In the genomic region with DNA sequence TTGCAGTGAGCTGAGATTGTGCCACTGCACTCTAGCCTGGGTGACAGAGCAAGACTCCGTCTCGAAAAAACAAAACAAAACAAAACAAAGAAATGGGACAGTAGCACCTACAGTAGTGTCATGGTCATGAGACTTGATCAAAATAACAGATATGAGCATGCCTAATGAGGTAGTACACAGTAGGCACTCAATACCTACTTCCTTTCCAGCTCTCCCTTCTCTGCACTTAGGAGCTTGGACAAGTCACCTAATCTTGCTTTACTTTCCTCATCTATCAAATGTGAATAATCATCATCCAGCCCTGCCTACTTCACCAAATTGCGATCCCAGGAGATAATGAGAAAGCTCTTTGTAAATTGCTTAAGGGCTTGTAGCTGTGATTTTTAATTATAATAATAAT, we compare ENCODE assay signal across 21 cellular contexts. TPM values are rescaled to one million over a fixed set of nuclear protein-coding genes. Genes with fewer than 3 reads are reported as not detected.
DNase-seq lines count a peak whose midpoint lies in the region; ATAC-seq and TF ChIP-seq lines count a peak whose summit lies in the region.
"Had no signal": no experiment of that assay in that cellular context is flagged by ENCODE, and none has a peak within 500 bp of the region (broad histone marks: within the 10 kb centered on the region; RNA-seq: fewer than 3 reads in every experiment).

No MANE protein-coding gene starts in this region.

- TF ChIP-seq CTCF in RWPE2 (IDR thresholded peaks at IDR 0.05; ENCODE audit: poor library complexity, severe bottlenecking) (no peak), stomach (IDR thresholded peaks at IDR 0.05) (no peak)

- H3K4me1 ChIP-seq in BLaER1 treated with 17β-estradiol and CSF1 and Interleukin-3, amounts not matched to agents 10 nM and 100 nM = peaks cover 78 to 95% (median 84%) of the 10 kb centered on the region in 10 experiments
- H3K4me1 ChIP-seq in Karpas-422 (ENCODE audit: low read length) (peaks cover 62% of the 10 kb centered on the region), RWPE2 (ENCODE audit: insufficient read depth, poor library complexity, severe bottlenecking) (peaks cover 20% of the 10 kb centered on the region), stomach (peaks cover 58 to 87% (median 80%) of the 10 kb centered on the region in 4 donors)

- TF ChIP-seq POLR2A in stomach (IDR thresholded peaks at IDR 0.05) = no peak

- H3K9me2 ChIP-seq in Karpas-422 (replicated peaks; ENCODE audit: insufficient read depth, low read length) = no peaks in the 10 kb centered on the region

- intact Hi-C loops in stomach (cut with DNase I; ENCODE audit: low total_unique reads) = no loop called here

- no peak for TF ChIP-seq EP300 in stomach (IDR thresholded peaks at IDR 0.05)

- H3K9ac ChIP-seq in BLaER1 treated with 17β-estradiol and CSF1 and Interleukin-3, amounts not matched to agents 10 nM and 100 nM = peak overlapping the region in 9 of 11 experiments; percentile 46 to 80 (median 67); a peak in 16 of 22 replicates
- H3K9ac ChIP-seq in Karpas-422 (ENCODE audit: low read length) = no peak overlapping the region

- peak overlapping the region; percentile 73 to 96 (median 85) for H3K4me2 ChIP-seq in BLaER1 treated with 17β-estradiol and CSF1 and Interleukin-3, amounts not matched to agents 10 nM and 100 nM
- peak overlapping the region; percentile 64 for H3K4me2 ChIP-seq in Karpas-422 (ENCODE audit: low read depth, low read length, poor library complexity, severe bottlenecking)
- H3K4me2 ChIP-seq: A549 had no signal

- H4K20me1 ChIP-seq in BLaER1 treated with 17β-estradiol and CSF1 and Interleukin-3, amounts not matched to agents 10 nM and 100 nM = no peaks in the 10 kb centered on the region
- H4K20me1 ChIP-seq in Karpas-422 (ENCODE audit: insufficient read depth, low read depth, low read length) = no peaks in the 10 kb centered on the region

- DNase-seq in Karpas-422 (no peak), RWPE2 (ENCODE audit: low spot score) (no peak), stomach (no peak), A172 (ENCODE audit: low spot score) (no peak)
- DNase-seq: BE2C; Calu3; CD4-positive, alpha-beta memory T cell; DMS153; NCI-H1092 treated with DMSO at 0.1 percent for 48 hours; NCI-H2029 treated with DMSO at 0.1 percent for 48 hours; NCI-H345; NCI-H524; PC-3; SHP77 treated with DMSO at 0.1 percent for 48 hours had no signal

- ATAC-seq in RWPE2 (ENCODE audit: low read depth) (no peak), HG03354 (IDR thresholded peaks at IDR 0.05; ENCODE audit: poor library complexity, severe bottlenecking, unreplicated experiment) (no peak), HG03135 (IDR thresholded peaks at IDR 0.05; ENCODE audit: unreplicated experiment) (no peak)
- ATAC-seq: A549, HCT116, PC-3 had no signal

- 76 to 84% (median 79%) methylated on average over 3 of the region's 3 CpGs for WGBS in stomach, 5 donors

- no peak overlapping the region for H2AFZ ChIP-seq in Karpas-422 (ENCODE audit: low read length)

- H3K27ac ChIP-seq in BLaER1 treated with 17β-estradiol and CSF1 and Interleukin-3, amounts not matched to agents 10 nM and 100 nM = peak overlapping the region; percentile 53 to 99 (median 95); a peak in 21 of 22 replicates
- H3K27ac ChIP-seq in Karpas-422 (ENCODE audit: low read length) (peak overlapping the region; percentile 94), RWPE2 (ENCODE audit: poor library complexity, severe bottlenecking) (peak overlapping the region; percentile 61), stomach (peak overlapping the region in 4 of 5 donors; percentile 79 to 93 (median 90))
- H3K27ac ChIP-seq: SK-N-MC had no signal

- no peaks in the 10 kb centered on the region for H3K36me3 ChIP-seq in BLaER1 treated with 17β-estradiol and CSF1 and Interleukin-3, amounts not matched to agents 10 nM and 100 nM
- H3K36me3 ChIP-seq in Karpas-422 (ENCODE audit: insufficient read depth, low read length) (no peaks in the 10 kb centered on the region), RWPE2 (ENCODE audit: low read depth) (no peaks in the 10 kb centered on the region), stomach (no peaks in the 10 kb centered on the region)
- H3K36me3 ChIP-seq: BE2C had no signal

- H3K79me2 ChIP-seq in Karpas-422 (ENCODE audit: low read length) = no peaks in the 10 kb centered on the region

- H3K9me3 ChIP-seq in BLaER1 treated with 17β-estradiol and CSF1 and Interleukin-3, amounts not matched to agents 10 nM and 100 nM (replicated peaks in 1 of 11) = no peaks in the 10 kb centered on the region
- H3K9me3 ChIP-seq in Karpas-422 (ENCODE audit: low read length) (no peaks in the 10 kb centered on the region), RWPE2 (ENCODE audit: severe bottlenecking) (no peaks in the 10 kb centered on the region), stomach (no peaks in the 10 kb centered on the region)
- H3K9me3 ChIP-seq: A549, BE2C had no signal

- H3K4me3 ChIP-seq in BLaER1 treated with 17β-estradiol and CSF1 and Interleukin-3, amounts not matched to agents 10 nM and 100 nM = no peak overlapping the region
- H3K4me3 ChIP-seq in Karpas-422 (ENCODE audit: low read length) (no peak overlapping the region), RWPE2 (ENCODE audit: severe bottlenecking) (no peak overlapping the region), stomach (no peak overlapping the region)
- H3K4me3 ChIP-seq: A549, SK-N-MC had no signal

- peaks cover 7 to 20% (median 13%) of the 10 kb centered on the region in 11 experiments for H3K27me3 ChIP-seq in BLaER1 treated with 17β-estradiol and CSF1 and Interleukin-3, amounts not matched to agents 10 nM and 100 nM
- H3K27me3 ChIP-seq in Karpas-422 (ENCODE audit: low read length) (no peaks in the 10 kb centered on the region), RWPE2 (ENCODE audit: insufficient read depth, poor library complexity, severe bottlenecking) (no peaks in the 10 kb centered on the region), stomach (no peaks in the 10 kb centered on the region)

RNA-seq across cellular contexts. Expression of a gene that starts 55.4 kb away (rescaled TPM):
- 5.9 and 10.6 TPM in 2 replicates for total RNA-seq in Karpas-422 (2014; rRNA removed; shearing (Covaris generic); ENCODE audit: low replicate concordance)
- 100 to 1,000 TPM in 2 of 5 donors, 10 to 100 TPM in 3; 40.2 to 271 (median 99.2) TPM for total RNA-seq in stomach
- polyA plus RNA-seq in stomach = 10 to 100 TPM; 25.9 to 36.0 (median 29.5) TPM
- 32.2 and 43.2 TPM in 2 replicates for total RNA-seq in A172 (2014; rRNA removed; shearing (Covaris generic))
- total RNA-seq: T-helper 2 cell treated with Interferon-gamma antibody and Interleukin-4, amounts not matched to agents 100 ng/mL and 5 ng/mL, for 36 hours had no signal
- polyA plus RNA-seq: CD4-positive, alpha-beta memory T cell had no signal
